ENCODE assay signal across 14 cellular contexts in the genomic region with DNA sequence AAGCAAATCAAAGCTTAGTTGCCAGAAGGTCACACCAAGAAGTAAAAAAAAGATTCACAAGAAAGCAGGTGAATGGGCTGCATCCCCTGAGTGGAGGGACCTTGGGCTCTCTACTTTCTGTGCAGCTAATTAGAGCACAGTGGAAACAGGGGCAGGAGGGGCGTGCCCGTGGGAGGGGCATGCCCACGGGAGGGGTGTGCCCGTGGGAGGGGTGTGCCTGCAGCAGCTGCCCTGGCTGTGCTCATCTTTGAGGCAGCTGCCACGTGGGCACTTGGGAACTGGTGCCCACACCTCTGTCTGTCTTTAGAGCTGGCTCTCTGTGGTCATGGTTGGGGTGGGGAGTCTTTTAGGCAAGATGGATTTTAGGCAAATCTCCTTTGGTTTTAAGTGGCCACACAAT. TPM values are rescaled to one million over a fixed set of nuclear protein-coding genes. Genes with fewer than 3 reads are reported as not detected.
DNase-seq lines count a peak whose midpoint lies in the region; ATAC-seq, FAIRE-seq and TF ChIP-seq lines count a peak whose summit lies in the region.
"Had no signal": no experiment of that assay in that cellular context is flagged by ENCODE, and none has a peak within 500 bp of the region (broad histone marks: within the 10 kb centered on the region; RNA-seq: fewer than 3 reads in every experiment).

No MANE protein-coding gene starts in this region.

- intact Hi-C loops in IMR-90 (cut with micrococcal nuclease) = no loop called here
- intact Hi-C loops in GM12878 (cut with micrococcal nuclease; ENCODE audit: unreplicated experiment) = no loop called here
- intact Hi-C loops in gastrocnemius medialis (cut with DNase I; ENCODE audit: low total_unique reads) = no loop called here
- intact Hi-C loops in mucosa of descending colon (cut with DNase I, micrococcal nuclease) = no loop called here
- intact Hi-C loops in stomach (cut with DNase I; ENCODE audit: low total_unique reads) = no loop called here

- H4K20me1 ChIP-seq in IMR-90 (ENCODE audit: insufficient read depth, low read length) = no peaks in the 10 kb centered on the region; the same call in 1 of the 2 replicates
- H4K20me1 ChIP-seq in GM12878 (ENCODE audit: control insufficient read depth, insufficient read depth) = no peaks in the 10 kb centered on the region

- SMC1A ChIA-PET in GM12878 (lab: Charles Lee; ENCODE audit: uncharacterized antibody, unreplicated experiment) = no interaction called here

- no peaks in the 10 kb centered on the region for H3K36me3 Mint-ChIP-seq in activated CD4-positive, alpha-beta T cell treated with anti-CD3 and anti-CD28 coated beads, Interleukin-2, amount 10 ng/mL, durations not matched to agents 7 days and 5 days (ENCODE audit: low read depth)

- no peak overlapping the region for H3K4me3 ChIP-seq in IMR-90 (ENCODE audit: insufficient read depth, low read depth, low read length)
- H3K4me3 ChIP-seq in GM12878 = no peak overlapping the region
- no peak overlapping the region for H3K4me3 ChIP-seq in gastrocnemius medialis
- no peak overlapping the region for H3K4me3 ChIP-seq in mucosa of descending colon
- no peak overlapping the region for H3K4me3 ChIP-seq in neuronal stem cell (ENCODE audit: low read length in 2 of 2)
- H3K4me3 ChIP-seq in stomach = no peak overlapping the region
- H3K4me3 ChIP-seq: spleen, testis had no signal

- no peak overlapping the region for H2BK12ac ChIP-seq in neuronal stem cell (ENCODE audit: low read length)

- H3K27me3 Mint-ChIP-seq in activated CD4-positive, alpha-beta T cell treated with anti-CD3 and anti-CD28 coated beads, Interleukin-2, amount 10 ng/mL, durations not matched to agents 7 days and 5 days = peaks cover 13% of the 10 kb centered on the region

- H3K9ac ChIP-seq in IMR-90 (ENCODE audit: low read depth, low read length) (no peak overlapping the region), GM12878 (ENCODE audit: control insufficient read depth, insufficient read depth, low read length) (no peak overlapping the region), neuronal stem cell (ENCODE audit: low read depth, low read length, poor library complexity) (no peak overlapping the region)

- no peaks in the 10 kb centered on the region for H3K4me1 Mint-ChIP-seq in activated CD4-positive, alpha-beta T cell treated with anti-CD3 and anti-CD28 coated beads, Interleukin-2, amount 10 ng/mL, durations not matched to agents 7 days and 5 days

- H3K36me3 ChIP-seq in IMR-90 (ENCODE audit: control insufficient read depth, insufficient read depth, low read length) (peaks cover 2% of the 10 kb centered on the region; the same call in 1 of the 2 replicates), GM12878 (ENCODE audit: control insufficient read depth in 2 of 2, insufficient read depth in 2 of 2, low read length in 1 of 2) (no peaks in the 10 kb centered on the region), gastrocnemius medialis (no peaks in the 10 kb centered on the region), mucosa of descending colon (ENCODE audit: low read depth) (no peaks in the 10 kb centered on the region), neuronal stem cell (replicated peaks in 1 of 2; ENCODE audit: control insufficient read depth in 2 of 2, insufficient read depth in 2 of 2, low read length in 2 of 2) (peaks cover 2 to 24% of the 10 kb centered on the region in 2 donors), stomach (peaks cover 0 to 17% (median 0%) of the 10 kb centered on the region in 4 donors)
- H3K36me3 ChIP-seq: spleen had no signal

- H2BK15ac ChIP-seq in IMR-90 (ENCODE audit: low read depth, low read length) = no peak overlapping the region
- H2BK15ac ChIP-seq in neuronal stem cell (ENCODE audit: low read length) = no peak overlapping the region

- no peak for FAIRE-seq in GM12878 (lab: Jason Lieb, UNC)
- FAIRE-seq: bronchial epithelial cell, TTC549 had no signal

- H3K4me3 Mint-ChIP-seq in activated CD4-positive, alpha-beta T cell treated with anti-CD3 and anti-CD28 coated beads, Interleukin-2, amount 10 ng/mL, durations not matched to agents 7 days and 5 days = no peak overlapping the region
- H3K4me3 Mint-ChIP-seq: activated naive CD4-positive, alpha-beta T cell treated with anti-CD3 and anti-CD28 coated beads for 36 hours had no signal

- no peak overlapping the region for H4K5ac ChIP-seq in IMR-90 (ENCODE audit: low read depth, low read length)

- ATAC-seq in IMR-90 (ENCODE audit: low read depth) (peak; percentile 74), GM12878 (peak; percentile 30; the same call in 2 of the 3 replicates), gastrocnemius medialis (peak; percentile 21 to 30), mucosa of descending colon (no peak)

- H2BK120ac ChIP-seq in IMR-90 (ENCODE audit: low read depth, low read length) = no peak overlapping the region
- no peak overlapping the region for H2BK120ac ChIP-seq in neuronal stem cell (ENCODE audit: low read depth, low read length)

- in situ Hi-C loops in IMR-90 (cut with MboI; ENCODE audit: low sequenced_read_pairs) = no loop called here
- in situ Hi-C loops in GM12878 (cut with MboI) = no loop called here
- in situ Hi-C loops in gastrocnemius medialis (cut with MboI; ENCODE audit: low sequenced_read_pairs in 4 of 4) = no loop called here

- TF ChIP-seq RAD21 in IMR-90 (IDR thresholded peaks at IDR 0.05; ENCODE audit: low read length) (no peak), GM12878 (IDR thresholded peaks at IDR 0.05; ENCODE audit: insufficient read depth, low read depth, low read length) (no peak)

- no peak overlapping the region for H2BK5ac ChIP-seq in IMR-90 (ENCODE audit: low read depth, low read length, poor library complexity, severe bottlenecking)
- H2BK5ac ChIP-seq in neuronal stem cell (ENCODE audit: low read length) = no peak overlapping the region

- no peaks in the 10 kb centered on the region for H3K79me2 ChIP-seq in GM12878 (ENCODE audit: control insufficient read depth, insufficient read depth, low read length)

- H4K8ac ChIP-seq in IMR-90 (ENCODE audit: low read depth in 2 of 2, low read length in 2 of 2) (no peak overlapping the region), neuronal stem cell (ENCODE audit: low read depth, low read length) (no peak overlapping the region)

- RAD21 ChIA-PET in GM12878 (lab: Charles Lee; ENCODE audit: unreplicated experiment) = no interaction called here

- H2BK20ac ChIP-seq in IMR-90 (ENCODE audit: low read depth, low read length) = no peak overlapping the region

- H3K9me3 Mint-ChIP-seq in activated CD4-positive, alpha-beta T cell treated with anti-CD3 and anti-CD28 coated beads, Interleukin-2, amount 10 ng/mL, durations not matched to agents 7 days and 5 days = no peaks in the 10 kb centered on the region
- H3K9me3 Mint-ChIP-seq: activated naive CD4-positive, alpha-beta T cell treated with anti-CD3 and anti-CD28 coated beads for 36 hours had no signal

- H3K14ac ChIP-seq in IMR-90 (replicated peaks; ENCODE audit: low read depth, low read length) (no peak overlapping the region), neuronal stem cell (ENCODE audit: low read length) (no peak overlapping the region)

- H3K9me3 ChIP-seq in IMR-90 (ENCODE audit: control insufficient read depth, insufficient read depth, low read length) (no peaks in the 10 kb centered on the region), GM12878 (replicated peaks; ENCODE audit: control insufficient read depth, insufficient read depth, low read length) (no peaks in the 10 kb centered on the region), gastrocnemius medialis (no peaks in the 10 kb centered on the region), mucosa of descending colon (no peaks in the 10 kb centered on the region), neuronal stem cell (replicated peaks in 1 of 2; ENCODE audit: control insufficient read depth in 2 of 2, insufficient read depth in 1 of 2, low read depth in 1 of 2, low read length in 2 of 2) (no peaks in the 10 kb centered on the region), stomach (no peaks in the 10 kb centered on the region)
- H3K9me3 ChIP-seq: testis had no signal

- TF ChIP-seq CTCF in IMR-90 (conservative IDR thresholded peaks at IDR 0.05; ENCODE audit: low read depth, low read length) (no peak), GM12878 (IDR thresholded peaks at IDR 0.05 in 2 of 3, conservative IDR thresholded peaks at IDR 0.05 in 1 of 3; ENCODE audit: control insufficient read depth in 2 of 3, extremely low read depth in 1 of 3, insufficient read depth in 1 of 3, low read depth in 3 of 3, low read length in 3 of 3) (no peak), gastrocnemius medialis (IDR thresholded peaks at IDR 0.05 in 4 of 5, conservative IDR thresholded peaks at IDR 0.05 in 1 of 5) (no peak), mucosa of descending colon (IDR thresholded peaks at IDR 0.05) (no peak), stomach (IDR thresholded peaks at IDR 0.05) (no peak)

- no peak overlapping the region for H3K27ac ChIP-seq in IMR-90 (ENCODE audit: insufficient read depth, low read length)
- no peak overlapping the region for H3K27ac ChIP-seq in GM12878 (ENCODE audit: control insufficient read depth, insufficient read depth)
- H3K27ac ChIP-seq in gastrocnemius medialis = no peak overlapping the region
- H3K27ac ChIP-seq in neuronal stem cell (replicated peaks; ENCODE audit: low read length) = no peak overlapping the region
- H3K27ac ChIP-seq in stomach = no peak overlapping the region
- H3K27ac ChIP-seq: spleen, testis had no signal

- dilution Hi-C loops in IMR-90 (cut with HindIII; ENCODE audit: low sequenced_read_pairs, unreplicated experiment) = no loop called here

- H3K4me2 ChIP-seq in IMR-90 (ENCODE audit: low read depth, low read length) (no peak overlapping the region), GM12878 (ENCODE audit: control insufficient read depth, insufficient read depth) (no peak overlapping the region), neuronal stem cell (ENCODE audit: insufficient read depth, low read length, poor library complexity, severe bottlenecking) (no peak overlapping the region)

- H3K27me3 ChIP-seq in IMR-90 (ENCODE audit: control insufficient read depth, insufficient read depth, low read length) (no peaks in the 10 kb centered on the region), GM12878 (replicated peaks in 1 of 2; ENCODE audit: control insufficient read depth in 2 of 2, insufficient read depth in 2 of 2, low read length in 1 of 2) (no peaks in the 10 kb centered on the region; a peak in 1 of 4 replicates), gastrocnemius medialis (no peaks in the 10 kb centered on the region), neuronal stem cell (ENCODE audit: control insufficient read depth in 3 of 3, insufficient read depth in 3 of 3, low read depth in 1 of 3, low read length in 3 of 3) (no peaks in the 10 kb centered on the region), stomach (no peaks in the 10 kb centered on the region)
- H3K27me3 ChIP-seq: testis had no signal

- no peak overlapping the region for H3K56ac ChIP-seq in IMR-90 (ENCODE audit: extremely low read depth, insufficient read depth, low read length)

- whole genome bisulfite sequencing in IMR-90 (ENCODE audit: extremely low coverage in 2 of 2, insufficient read length in 1 of 2), 2 experiments = 71% methylated on average over 4 of the region's 5 CpGs; no CpG with 5 or more reads in 1 of the 2 experiments
- 0% methylated on average over 4 of the region's 5 CpGs for WGBS in GM12878 (ENCODE audit: insufficient coverage, insufficient replicate concordance, low lambda C conversion rate, missing lambda C conversion rate)
- no CpG with 5 or more reads among the region's 5 CpGs for WGBS in neuronal stem cell (ENCODE audit: extremely low coverage in 2 of 2, insufficient read length in 2 of 2, insufficient replicate concordance in 1 of 2), 2 donors
- WGBS in stomach, 5 donors = 29 to 44% (median 37%) methylated on average over 5 of the region's 5 CpGs

- no TSS peak for BruUV-seq in IMR-90 (replicated peaks; lab: Mats Ljungman, UMichigan)
- no TSS peak for BruUV-seq in GM12878 (replicated peaks; lab: Mats Ljungman, UMichigan)

- H3K23ac ChIP-seq in IMR-90 (ENCODE audit: low read depth, low read length) = no peak overlapping the region
- H3K23ac ChIP-seq in neuronal stem cell (ENCODE audit: low read depth, low read length, poor library complexity) = no peak overlapping the region

- no peak for TF ChIP-seq POLR2A in IMR-90 (IDR thresholded peaks at IDR 0.05; ENCODE audit: low read depth, low read length)
- no peak for TF ChIP-seq POLR2A in GM12878 (IDR thresholded peaks at IDR 0.05; ENCODE audit: low read depth, low read length)
- TF ChIP-seq POLR2A in gastrocnemius medialis (IDR thresholded peaks at IDR 0.05) = no peak
- no peak for TF ChIP-seq POLR2A in stomach (IDR thresholded peaks at IDR 0.05)

- no peak overlapping the region for H2AK5ac ChIP-seq in IMR-90 (ENCODE audit: low read depth, low read length)
- no peak overlapping the region for H2AK5ac ChIP-seq in neuronal stem cell (ENCODE audit: low read depth, low read length)

- no peak overlapping the region for H2AK9ac ChIP-seq in IMR-90 (replicated peaks; ENCODE audit: low read depth, low read length, poor library complexity)

- peak; percentile 8 for DNase-seq in activated CD4-positive, alpha-beta T cell treated with anti-CD3 and anti-CD28 coated beads, Interleukin-2, amount 10 ng/mL, durations not matched to agents 7 days and 5 days
- DNase-seq in activated CD4-positive, alpha-beta T cell treated with anti-CD3 and anti-CD28 coated beads, Interleukin-2, amount 50 U/mL, for 1 hour = no peak
- no peak for DNase-seq in IMR-90
- DNase-seq in GM12878 (ENCODE audit: low read depth, low spot score) = no peak
- DNase-seq in gastrocnemius medialis = peak in 1 of 2 donors; percentile 13
- DNase-seq in mucosa of descending colon = no peak
- no peak for DNase-seq in neuronal stem cell (ENCODE audit: low spot score)
- DNase-seq in stomach = no peak
- DNase-seq: activated naive CD4-positive, alpha-beta T cell treated with anti-CD3 and anti-CD28 coated beads for 36 hours; effector memory CD4-positive, alpha-beta T cell; spleen; testis had no signal

- no peak overlapping the region for H2AFZ ChIP-seq in IMR-90 (replicated peaks; ENCODE audit: low read length, poor library complexity)
- H2AFZ ChIP-seq in GM12878 (ENCODE audit: control insufficient read depth, low read depth, low read length) = no peak overlapping the region
- H2AFZ ChIP-seq in neuronal stem cell (ENCODE audit: low read length) = no peak overlapping the region

- no peak overlapping the region for H3K27ac Mint-ChIP-seq in activated CD4-positive, alpha-beta T cell treated with anti-CD3 and anti-CD28 coated beads, Interleukin-2, amount 10 ng/mL, durations not matched to agents 7 days and 5 days
- H3K27ac Mint-ChIP-seq: activated naive CD4-positive, alpha-beta T cell treated with anti-CD3 and anti-CD28 coated beads for 36 hours had no signal

- peaks cover 6 to 23% of the 10 kb centered on the region in 2 experiments; a peak in 3 of 4 replicates for H3K79me1 ChIP-seq in IMR-90 (ENCODE audit: low read depth in 1 of 2, low read length in 2 of 2)
- H3K79me1 ChIP-seq in neuronal stem cell (ENCODE audit: low read depth, low read length) = peaks cover 2% of the 10 kb centered on the region

- CTCF ChIA-PET in activated CD4-positive, alpha-beta T cell treated with anti-CD3 and anti-CD28 coated beads, Interleukin-2, amount 10 ng/mL, durations not matched to agents 7 days and 5 days (lab: Charles Lee) = no interaction called here
- CTCF ChIA-PET in IMR-90 (lab: Yijun Ruan, JAX) (no interaction called here), GM12878 (lab: Yijun Ruan, JAX) (no interaction called here)

- TF ChIP-seq EP300 in GM12878 (IDR thresholded peaks at IDR 0.05; ENCODE audit: borderline replicate concordance in 1 of 2, control insufficient read depth in 1 of 2, low read depth in 2 of 2, low read length in 2 of 2) (no peak), stomach (IDR thresholded peaks at IDR 0.05) (no peak)

- H3K9me1 ChIP-seq in IMR-90 (ENCODE audit: insufficient read depth, low read length) = 0 out of 2 replicates have a peak, but pooled peaks cover 4% of the 10 kb centered on the region

- H4K91ac ChIP-seq in IMR-90 (ENCODE audit: insufficient read depth, low read depth, low read length) (no peak overlapping the region), neuronal stem cell (ENCODE audit: low read depth, low read length, poor library complexity) (no peak overlapping the region)

- POLR2A ChIA-PET in activated CD4-positive, alpha-beta T cell treated with anti-CD3 and anti-CD28 coated beads, Interleukin-2, amount 10 ng/mL, durations not matched to agents 7 days and 5 days (lab: Charles Lee) = no interaction called here
- POLR2A ChIA-PET in IMR-90 (lab: Charles Lee; ENCODE audit: unreplicated experiment) (no interaction called here), GM12878 (lab: Charles Lee) (no interaction called here)

- H3K4ac ChIP-seq in IMR-90 (ENCODE audit: low read depth, low read length) = no peak overlapping the region
- H3K4ac ChIP-seq in neuronal stem cell (ENCODE audit: low read length) = no peak overlapping the region

- H3K18ac ChIP-seq in IMR-90 (ENCODE audit: low read depth, low read length) (no peak overlapping the region), neuronal stem cell (ENCODE audit: low read length) (no peak overlapping the region)

- peaks cover 4% of the 10 kb centered on the region for H3K4me1 ChIP-seq in IMR-90 (ENCODE audit: control insufficient read depth, insufficient read depth, low read length)
- no peaks in the 10 kb centered on the region for H3K4me1 ChIP-seq in GM12878 (ENCODE audit: control insufficient read depth, insufficient read depth, low read length)
- H3K4me1 ChIP-seq in gastrocnemius medialis = peaks cover 6 to 20% of the 10 kb centered on the region in 2 donors
- no peaks in the 10 kb centered on the region for H3K4me1 ChIP-seq in mucosa of descending colon (ENCODE audit: low read depth)
- H3K4me1 ChIP-seq in neuronal stem cell (ENCODE audit: control insufficient read depth in 2 of 2, insufficient read depth in 1 of 2, low read depth in 1 of 2, low read length in 2 of 2) = no peaks in the 10 kb centered on the region
- peaks cover 0 to 19% (median 0%) of the 10 kb centered on the region in 4 donors for H3K4me1 ChIP-seq in stomach
- H3K4me1 ChIP-seq: spleen, testis had no signal

RNA-seq across cellular contexts. Expression of gene EML1, which starts 60.0 kb away (rescaled TPM):
- under 1 TPM in 1 of 2 experiments, not detected in 1; 0.12 TPM for total RNA-seq in activated CD4-positive, alpha-beta T cell treated with anti-CD3 and anti-CD28 coated beads, Interleukin-2, amount 10 ng/mL, durations not matched to agents 7 days and 5 days
- total RNA-seq in IMR-90 (2012; rRNA removed) (34.4 and 42.3 TPM in 2 replicates), GM12878 (2014; rRNA removed) (0.16 TPM in 1 of 2 replicates, not detected in the other), GM12878 (2014; rRNA removed; fragmentation: Illumina TruSeq; extraction: Trizol) (0.13 TPM in 1 of 2 replicates, not detected in the other), GM12878 (2021) (0.21 TPM in 1 of 2 replicates, not detected in the other), gastrocnemius medialis (10 to 100 TPM; 12.5 to 19.1 (median 16.6) TPM), mucosa of descending colon (10 to 100 TPM in 1 of 3 donors, 1 to 10 TPM in 2; 5.4 to 82.5 (median 8.1) TPM), stomach (10 to 100 TPM; 30.1 to 66.5 (median 43.5) TPM)
- polyA plus RNA-seq in IMR-90 (2012; rRNA removed) (11.6 and 14.0 TPM in 2 replicates), GM12878 (2011; rRNA removed) (2.9 and 3.4 TPM in 2 replicates), GM12878 (2014; fragmentation: Illumina TruSeq; extraction: Trizol) (0.10 TPM in 1 of 2 replicates, not detected in the other), GM12878 (2014; fragmentation: Nextera tagmentation; extraction: Ambion mirVana) (under 1 TPM; 0.05 to 0.16 TPM), GM12878 (2014; rRNA removed) (0.28 TPM in 1 of 2 replicates, not detected in the other), GM12878 (2016; fragmentation: Nextera tagmentation; extraction: Ambion mirVana) (under 1 TPM; 0.09 to 0.11 TPM), stomach (10 to 100 TPM in 1 of 3 donors, 1 to 10 TPM in 2; 5.8 to 11.3 (median 6.7) TPM)
- 10.6 and 11.1 TPM in 2 replicates for polyA plus RNA-seq in IMR-90 (2012; cell fraction: cytosol; rRNA removed)
- polyA plus RNA-seq in IMR-90 (2012; cell fraction: nucleus; rRNA removed; ENCODE audit: low replicate concordance) = 9.4 and 14.7 TPM in 2 replicates
- total RNA-seq in GM12878 (2013; cell fraction: nucleolus; rRNA removed) = 0.77 TPM in 1 of 2 replicates, not detected in the other
- polyA plus RNA-seq in GM12878 (2011; ENCODE audit: low read depth) = not detected
- polyA plus RNA-seq in GM12878 (2011; cell fraction: cytosol; rRNA removed) = 3.0 and 3.3 TPM in 2 replicates
- polyA plus RNA-seq in GM12878 (2011; cell fraction: nucleus; rRNA removed) = 5.4 and 5.5 TPM in 2 replicates
- 0.07 and 0.34 TPM in 2 replicates for polyA plus RNA-seq in GM12878 (2012)
- 7.5 and 13.5 TPM in 2 replicates for polyA minus RNA-seq in GM12878 (2011; rRNA and poly(A)+ RNA removed)
- 1.3 and 4.4 TPM in 2 replicates for polyA minus RNA-seq in GM12878 (2011; cell fraction: cytosol; rRNA and poly(A)+ RNA removed)
- polyA minus RNA-seq in GM12878 (2011; cell fraction: nucleus; rRNA and poly(A)+ RNA removed) = 5.2 and 7.0 TPM in 2 replicates
- 17.5 TPM for polyA plus RNA-seq in neuronal stem cell (2013, experiment 1 of 2)
- polyA plus RNA-seq in neuronal stem cell (2013, experiment 2 of 2) = 17.5 TPM
